Comparison of ENCODE assay signal across 1 cellular context in the genomic region with DNA sequence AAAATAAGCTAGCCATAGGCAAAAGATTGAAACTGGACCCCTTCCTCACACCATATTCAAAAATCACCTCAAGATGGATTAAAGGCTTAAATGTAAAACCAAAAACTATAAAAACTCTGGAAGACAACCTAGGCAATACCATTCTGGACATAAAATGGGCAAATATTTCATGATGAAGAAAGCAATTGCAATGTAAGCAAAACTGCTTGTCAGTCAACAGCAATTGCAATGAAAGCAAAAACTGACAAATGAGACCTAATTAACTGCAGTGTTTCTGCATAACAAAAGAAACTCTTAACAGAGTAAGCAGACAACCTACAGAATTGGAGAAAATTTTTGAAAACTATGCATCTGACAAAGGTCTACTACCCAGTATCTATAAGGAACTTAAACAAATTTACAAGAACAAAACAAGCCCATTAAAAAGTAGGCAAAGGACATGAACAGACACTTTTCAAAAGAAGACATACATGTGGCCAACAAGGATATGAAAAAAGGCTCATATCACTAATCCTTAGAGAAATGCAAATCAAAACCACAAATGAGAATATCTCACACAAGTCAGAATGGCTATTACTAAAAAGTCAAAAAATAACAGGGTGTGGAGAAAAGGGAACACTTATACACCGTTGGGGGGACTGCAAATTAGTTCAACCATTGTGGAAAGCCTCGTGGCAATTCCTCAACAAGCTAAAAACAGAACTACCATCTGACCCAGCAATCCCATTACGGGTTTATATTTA.
TF ChIP-seq lines count a peak whose summit lies in the region.

No MANE protein-coding gene starts in this region.

TF ChIP-seq in GM12878, 131 proteins besides CTCF, POLR2A, EP300 and RAD21 (continued from another document):
- TF ChIP-seq SMAD1 (IDR thresholded peaks at IDR 0.05; ENCODE audit: low read depth, partially characterized antibody) (no peak), BCLAF1 (IDR thresholded peaks at IDR 0.05) (no peak), GABPA (IDR thresholded peaks at IDR 0.05; ENCODE audit: low read depth) (no peak), HCFC1 (IDR thresholded peaks at IDR 0.05; ENCODE audit: low read length) (no peak), EED (IDR thresholded peaks at IDR 0.05; ENCODE audit: low read depth) (no peak), BCL3 (IDR thresholded peaks at IDR 0.05; ENCODE audit: borderline replicate concordance, insufficient read depth, low read depth, low read length, poor library complexity, severe bottlenecking) (no peak), TCF12 (IDR thresholded peaks at IDR 0.05; ENCODE audit: low read depth, low read length) (no peak), NRF1 (conservative IDR thresholded peaks at IDR 0.05; ENCODE audit: low read depth, low read length) (no peak), RFX5 (IDR thresholded peaks at IDR 0.05; ENCODE audit: low read depth, low read length) (no peak)
